In the genomic region with DNA sequence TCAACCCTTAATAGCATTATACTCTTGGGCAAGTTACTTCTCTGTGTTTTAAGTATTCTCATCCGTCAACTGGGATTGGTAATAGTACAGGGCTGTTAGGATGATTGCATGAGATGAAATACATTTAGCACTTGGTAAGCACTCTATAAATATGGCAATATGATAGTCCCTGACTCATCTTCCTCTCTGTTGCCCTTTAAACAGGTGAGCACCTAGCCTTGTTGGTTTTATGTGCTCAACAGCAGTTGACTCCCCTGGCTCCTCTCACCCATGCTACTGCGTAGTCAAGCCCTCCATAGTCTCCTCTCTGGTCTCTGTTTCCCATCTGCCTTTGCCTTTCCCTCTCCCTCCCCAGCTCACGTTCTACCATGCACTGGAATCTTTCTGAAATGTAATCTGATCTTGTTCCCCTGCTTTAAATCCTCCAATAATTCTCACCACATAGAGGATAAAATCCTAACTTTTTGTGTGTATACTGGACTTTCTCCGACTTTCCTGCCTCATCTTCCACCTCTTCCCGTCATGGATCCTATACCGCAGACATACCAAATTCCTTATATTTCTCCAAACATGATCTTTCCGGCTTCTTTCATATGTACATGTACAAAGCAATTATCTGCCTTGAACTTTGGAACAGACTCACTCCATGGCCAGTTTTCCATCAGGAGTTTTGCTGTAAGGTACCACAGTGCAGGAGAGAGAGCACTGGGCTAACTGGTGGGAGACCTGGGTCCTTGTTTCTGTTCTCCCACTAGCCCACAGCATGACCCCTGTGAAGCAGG, we compare ENCODE assay signal across 22 cellular contexts. TPM values are rescaled to one million over a fixed set of nuclear protein-coding genes. Genes with fewer than 3 reads are reported as not detected.
"Had no signal": no experiment of that assay in that cellular context is flagged by ENCODE, and none has a peak within 500 bp of the region (broad histone marks: within the 10 kb centered on the region; RNA-seq: fewer than 3 reads in every experiment).

No MANE protein-coding gene starts in this region.

- H3K9me3 Mint-ChIP-seq: endodermal cell; naive thymus-derived CD4-positive, alpha-beta T cell had no signal

- H3K27ac ChIP-seq: body of pancreas, epithelial cell of prostate, hepatocyte, ovary, tibial nerve, uterus had no signal

- H3K4me1 Mint-ChIP-seq: endodermal cell had no signal

- H3K79me2 ChIP-seq: hepatocyte had no signal

- H3K27ac Mint-ChIP-seq: activated CD8-positive, alpha-beta memory T cell treated with anti-CD3 and anti-CD28 coated beads, Interleukin-2, amount 10 ng/mL, durations not matched to agents 7 days and 5 days; activated naive CD8-positive, alpha-beta T cell; endodermal cell had no signal

- ATAC-seq: activated CD8-positive, alpha-beta memory T cell treated with anti-CD3 and anti-CD28 coated beads, Interleukin-2, amount 10 ng/mL, durations not matched to agents 7 days and 5 days; body of pancreas; mucosa of descending colon; naive thymus-derived CD4-positive, alpha-beta T cell; sciatic nerve had no signal

- H3K4me3 ChIP-seq: body of pancreas, hepatocyte, mucosa of descending colon, ovary, tibial nerve, uterus had no signal

- H3K4me3 Mint-ChIP-seq: activated CD8-positive, alpha-beta memory T cell treated with anti-CD3 and anti-CD28 coated beads, Interleukin-2, amount 10 ng/mL, durations not matched to agents 7 days and 5 days; activated naive CD8-positive, alpha-beta T cell; endodermal cell; naive thymus-derived CD4-positive, alpha-beta T cell had no signal

- H3K27me3 ChIP-seq: body of pancreas, hepatocyte, ovary, tibial nerve, uterus had no signal

- DNase-seq: activated CD4-positive, CD25-positive, alpha-beta regulatory T cell; activated CD8-positive, alpha-beta memory T cell treated with anti-CD3 and anti-CD28 coated beads, Interleukin-2, amount 10 ng/mL, durations not matched to agents 7 days and 5 days; activated effector memory CD4-positive, alpha-beta T cell treated with anti-CD3 and anti-CD28 coated beads, Interleukin-2, amount 50 U/mL, for 16 hours; body of pancreas; caudate nucleus; endodermal cell; foreskin fibroblast; mesenchymal stem cell; mucosa of descending colon; naive thymus-derived CD4-positive, alpha-beta T cell; ovary; SK-N-SH; stimulated activated naive CD4-positive, alpha-beta T cell; substantia nigra; T-helper 1 cell; T-helper 9 cell; uterus had no signal

- H2AFZ ChIP-seq: hepatocyte had no signal

- H3K9ac ChIP-seq: SK-N-SH had no signal

- H3K9me3 ChIP-seq: body of pancreas, mucosa of descending colon, ovary, SK-N-SH, tibial nerve, uterus had no signal

- H3K4me1 ChIP-seq: body of pancreas, uterus had no signal

- H3K4me2 ChIP-seq: hepatocyte, SK-N-SH had no signal

- H3K27me3 Mint-ChIP-seq: activated CD8-positive, alpha-beta memory T cell treated with anti-CD3 and anti-CD28 coated beads, Interleukin-2, amount 10 ng/mL, durations not matched to agents 7 days and 5 days; activated naive CD8-positive, alpha-beta T cell; naive thymus-derived CD4-positive, alpha-beta T cell had no signal

- H3K36me3 ChIP-seq: ovary, uterus had no signal

RNA-seq across cellular contexts. Expression of gene FSD2, which starts 42.3 kb away (rescaled TPM):
- total RNA-seq: activated CD8-positive, alpha-beta memory T cell treated with anti-CD3 and anti-CD28 coated beads, Interleukin-2, amount 10 ng/mL, durations not matched to agents 7 days and 5 days; endodermal cell; hepatocyte; mucosa of descending colon; naive thymus-derived CD4-positive, alpha-beta T cell; sciatic nerve; uterus had no signal
- polyA plus RNA-seq: naive thymus-derived CD4-positive, alpha-beta T cell; SK-N-SH had no signal

RNA-seq across cellular contexts. Expression of gene AP3B2, which starts 53.9 kb away (rescaled TPM):
- total RNA-seq: activated CD8-positive, alpha-beta memory T cell treated with anti-CD3 and anti-CD28 coated beads, Interleukin-2, amount 10 ng/mL, durations not matched to agents 7 days and 5 days had no signal
